In genomic region chr19:44848805-44849457, GRCh38 we compare ENCODE assay signal across 9 cellular contexts. TPM values are rescaled to one million over a fixed set of nuclear protein-coding genes. Genes with fewer than 3 reads are reported as not detected.
DNase-seq lines count a peak whose midpoint lies in the region; ATAC-seq and TF ChIP-seq lines count a peak whose summit lies in the region.
"Had no signal": no experiment of that assay in that cellular context is flagged by ENCODE, and none has a peak within 500 bp of the region (broad histone marks: within the 10 kb centered on the region; RNA-seq: fewer than 3 reads in every experiment).

No MANE protein-coding gene starts in this region.

- TF ChIP-seq CTCF in HEK293 (tag by site-specific recombination; IDR thresholded peaks at IDR 0.05), result peak; percentile 5; the same call in 1 of the 2 replicates
- no peak for TF ChIP-seq CTCF in mammary epithelial cell (conservative IDR thresholded peaks at IDR 0.05 in 1 of 2, IDR thresholded peaks at IDR 0.05 in 1 of 2; ENCODE audit: extremely low read depth in 1 of 2, insufficient read depth in 1 of 2, low read depth in 1 of 2, low read length in 2 of 2)
- TF ChIP-seq CTCF in spleen (IDR thresholded peaks at IDR 0.05 in 8 of 11, conservative IDR thresholded peaks at IDR 0.05 in 3 of 11), result no peak

- no peaks in the 10 kb centered on the region for H3K27me3 ChIP-seq in mammary epithelial cell (ENCODE audit: insufficient read depth, low read length)
- H3K27me3 ChIP-seq in spleen (replicated peaks in 1 of 7), result peaks cover 0 to 40% (median 7%) of the 10 kb centered on the region in 7 donors

- intact Hi-C loops in mammary epithelial cell (cut with micrococcal nuclease) (loop anchor here (5.0 kb wide), 2 partner anchors 103 to 277 kb away; no protein-coding TSS in a partner anchor), spleen (cut with DNase I; ENCODE audit: low total_unique reads) (no loop called here)

- H3K79me2 ChIP-seq in mammary epithelial cell (ENCODE audit: insufficient read depth, low read length), result peaks cover 69% of the 10 kb centered on the region

- H3K4me3 ChIP-seq in HEK293 (ENCODE audit: low read depth, low read length) (no peak overlapping the region), mammary epithelial cell (replicated peaks in 1 of 3; ENCODE audit: insufficient read depth in 1 of 3, low read depth in 2 of 3, low read length in 3 of 3) (peak overlapping the region in 2 of 3 experiments; percentile 87 to 94), spleen (peak overlapping the region in 6 of 8 donors; percentile 56 to 79 (median 68))

- DNase-seq in mammary epithelial cell, result no peak
- peak; percentile 25 for DNase-seq in kidney glomerular epithelial cell (lab: John Stamatoyannopoulos, UW)
- no peak for DNase-seq in spleen
- no peak for DNase-seq in activated CD4-positive, alpha-beta T cell treated with anti-CD3 and anti-CD28 coated beads for 4 hours
- DNase-seq in NCI-H1436 (lab: John Stamatoyannopoulos, UW), result no peak
- no peak for DNase-seq in mesenteric fat pad (ENCODE audit: low spot score)
- DNase-seq: immature natural killer cell had no signal

- H3K4me1 ChIP-seq in HEK293 (ENCODE audit: control insufficient read depth, insufficient read depth, low read length), result peaks cover 25% of the 10 kb centered on the region
- H3K4me1 ChIP-seq in mammary epithelial cell (ENCODE audit: insufficient read depth, low read length), result peaks cover 22% of the 10 kb centered on the region
- H3K4me1 ChIP-seq in spleen, result peaks cover 8 to 97% (median 68%) of the 10 kb centered on the region in 6 donors

- TF ChIP-seq POLR2A in spleen (IDR thresholded peaks at IDR 0.05), result no peak

- POLR2A ChIA-PET in HEK293 (lab: Yijun Ruan, JAX), result interaction anchor here (0.6 to 2.2 kb wide), 5 partner anchors 35 to 483 kb away, joined by 3 to 12 read pairs (median 3); partner anchors contain the start of genes CLASRP and TOMM40

- BruUV-seq in mammary epithelial cell (replicated peaks; lab: Mats Ljungman, UMichigan), result no TSS peak

- 61% methylated on average over 11 of the region's 18 CpGs for WGBS in mammary epithelial cell (ENCODE audit: low coverage, missing lambda C conversion rate)
- 28 to 43% (median 38%) methylated on average over 18 of the region's 18 CpGs for WGBS in spleen, 5 donors

- no peak for ATAC-seq in HG03095 (IDR thresholded peaks at IDR 0.05; ENCODE audit: unreplicated experiment)

- H2AFZ ChIP-seq in mammary epithelial cell (ENCODE audit: low read depth, low read length), result no peak overlapping the region

- in situ Hi-C loops in mammary epithelial cell (cut with MboI; ENCODE audit: low sequenced_read_pairs in 2 of 2), result no loop called here

- dilution Hi-C loops in mammary epithelial cell (cut with HindIII; ENCODE audit: low sequenced_read_pairs), result no loop called here

- H3K9me3 ChIP-seq in HEK293 (ENCODE audit: control insufficient read depth, insufficient read depth, low read depth, low read length) (no peaks in the 10 kb centered on the region), mammary epithelial cell (replicated peaks; ENCODE audit: insufficient read depth, low read length) (no peaks in the 10 kb centered on the region), spleen (no peaks in the 10 kb centered on the region)

- peak overlapping the region; percentile 82 for H3K4me2 ChIP-seq in mammary epithelial cell (ENCODE audit: insufficient read depth, low read depth, low read length)

- no peaks in the 10 kb centered on the region for H4K20me1 ChIP-seq in mammary epithelial cell (ENCODE audit: insufficient read depth, low read length)

- CTCF ChIA-PET in HEK293 (lab: Yijun Ruan, JAX) (interaction anchor here (0.6 to 1.8 kb wide), 10 partner anchors 54 to 1199 kb away, joined by 3 to 5 read pairs (median 3); no protein-coding TSS in a partner anchor), mammary epithelial cell (lab: Charles Lee; ENCODE audit: low non-redundant PET) (no interaction called here)

- H3K27ac ChIP-seq in HEK293 (ENCODE audit: extremely low read depth, low read depth, low read length) (peak overlapping the region; percentile 93), mammary epithelial cell (ENCODE audit: insufficient read depth, low read depth, low read length) (no peak overlapping the region), spleen (peak overlapping the region; percentile 79 to 98 (median 94))

- H3K36me3 ChIP-seq in HEK293 (ENCODE audit: control insufficient read depth in 2 of 2, insufficient read depth in 1 of 2, low read length in 2 of 2), result peaks cover 7 to 9% of the 10 kb centered on the region in 2 experiments; a peak in 2 of 3 replicates
- no peaks in the 10 kb centered on the region for H3K36me3 ChIP-seq in mammary epithelial cell (ENCODE audit: insufficient read depth, low read length)
- H3K36me3 ChIP-seq in spleen, result peaks cover 0 to 11% (median 0%) of the 10 kb centered on the region in 6 donors

- H3K9ac ChIP-seq in mammary epithelial cell (ENCODE audit: insufficient read depth, low read length), result no peak overlapping the region

TF ChIP-seq in HEK293, 187 proteins besides CTCF, POLR2A, EP300 and RAD21 (continues in another document):
- no peak for TF ChIP-seq ZNF610 (tag by site-specific recombination; IDR thresholded peaks at IDR 0.05; ENCODE audit: borderline replicate concordance)
- no peak for TF ChIP-seq ZNF292 (tag by site-specific recombination; IDR thresholded peaks at IDR 0.05; ENCODE audit: borderline replicate concordance, low read depth)
- peak; percentile 23; the same call in 1 of the 2 replicates for TF ChIP-seq ZNF366 (tag by site-specific recombination; conservative IDR thresholded peaks at IDR 0.05)
- peak; percentile 23; the same call in 1 of the 2 replicates for TF ChIP-seq ZNF398 (tag by site-specific recombination; IDR thresholded peaks at IDR 0.05)
- no peak for TF ChIP-seq FEZF1 (tag by site-specific recombination; IDR thresholded peaks at IDR 0.05)
- TF ChIP-seq ZEB2 (tag by site-specific recombination; IDR thresholded peaks at IDR 0.05), result peak; percentile 54; the same call in 1 of the 2 replicates
- TF ChIP-seq GLIS1 (tag by site-specific recombination; IDR thresholded peaks at IDR 0.05), result peak; percentile 99
- 0 out of 2 replicates have a peak, but pooled peaks have one; percentile 38 for TF ChIP-seq ZFHX2 (tag by site-specific recombination; conservative IDR thresholded peaks at IDR 0.05)
- no peak for TF ChIP-seq ZSCAN23 (tag by site-specific recombination; IDR thresholded peaks at IDR 0.05)
- 0 out of 2 replicates have a peak, but pooled peaks have one; percentile 9 for TF ChIP-seq KLF16 (tag by site-specific recombination; IDR thresholded peaks at IDR 0.05)
- peak; percentile 65 for TF ChIP-seq SCRT2 (tag by site-specific recombination; IDR thresholded peaks at IDR 0.05)
- peak; percentile 9; the same call in 1 of the 2 replicates for TF ChIP-seq PATZ1 (tag by site-specific recombination; IDR thresholded peaks at IDR 0.05)
- no peak for TF ChIP-seq ZBTB8A (tag by site-specific recombination; IDR thresholded peaks at IDR 0.05)
- 0 out of 2 replicates have a peak, but pooled peaks have one; percentile 28 for TF ChIP-seq ZXDB (tag by site-specific recombination; IDR thresholded peaks at IDR 0.05)

RNA-seq across cellular contexts. Expression of gene NECTIN2, which starts 2.8 kb away (rescaled TPM):
- total RNA-seq in mammary epithelial cell, result 10 to 100 TPM; 51.0 to 74.5 TPM
- polyA plus RNA-seq in mammary epithelial cell, result 48.6 TPM
- 66.6 TPM for polyA minus RNA-seq in mammary epithelial cell
- total RNA-seq in spleen, result 100 to 1,000 TPM in 4 of 7 donors, 10 to 100 TPM in 3; 94.1 to 136 (median 101) TPM
- 10 to 100 TPM; 14.3 to 57.1 (median 41.6) TPM for polyA plus RNA-seq in spleen
- 103 TPM for total RNA-seq in mesenteric fat pad

RNA-seq across cellular contexts. Expression of gene BCAM, which starts 40.0 kb away (rescaled TPM):
- 100 to 1,000 TPM; 114 to 120 TPM for total RNA-seq in mammary epithelial cell
- polyA plus RNA-seq in mammary epithelial cell, result 45.1 TPM
- 51.0 TPM for polyA minus RNA-seq in mammary epithelial cell
- total RNA-seq in spleen, result 10 to 100 TPM; 26.3 to 64.8 (median 55.6) TPM
- polyA plus RNA-seq in spleen, result 10 to 100 TPM in 1 of 3 donors, 1 to 10 TPM in 2; 4.9 to 28.6 (median 8.0) TPM
- 42.3 TPM for total RNA-seq in mesenteric fat pad
- polyA plus RNA-seq: immature natural killer cell had no signal

RNA-seq across cellular contexts. Expression of gene TOMM40, which starts 42.1 kb away (rescaled TPM):
- 100 to 1,000 TPM in 1 of 2 donors, 10 to 100 TPM in 1; 51.3 to 110 TPM for total RNA-seq in mammary epithelial cell
- 132 TPM for polyA plus RNA-seq in mammary epithelial cell
- polyA minus RNA-seq in mammary epithelial cell, result 66.3 TPM
- 10 to 100 TPM; 25.8 to 49.0 (median 33.0) TPM for total RNA-seq in spleen
- polyA plus RNA-seq in spleen, result 10 to 100 TPM; 19.3 to 33.9 (median 30.4) TPM
- total RNA-seq in mesenteric fat pad, result 60.5 TPM

RNA-seq across cellular contexts. Expression of gene APOE, which starts 56.7 kb away (rescaled TPM):
- 100 to 1,000 TPM in 1 of 2 donors, 10 to 100 TPM in 1; 11.9 to 202 TPM for total RNA-seq in mammary epithelial cell
- polyA plus RNA-seq in mammary epithelial cell, result 19.9 TPM
- polyA minus RNA-seq in mammary epithelial cell, result 1.4 TPM
- 1,000 to 10,000 TPM in 1 of 7 donors, 100 to 1,000 TPM in 6; 321 to 2,099 (median 745) TPM for total RNA-seq in spleen
- polyA plus RNA-seq in spleen, result 1,000 to 10,000 TPM in 1 of 3 donors, 100 to 1,000 TPM in 2; 198 to 1,046 (median 619) TPM
- total RNA-seq in mesenteric fat pad, result 162 TPM
- polyA plus RNA-seq: immature natural killer cell had no signal
